In the genomic region with DNA sequence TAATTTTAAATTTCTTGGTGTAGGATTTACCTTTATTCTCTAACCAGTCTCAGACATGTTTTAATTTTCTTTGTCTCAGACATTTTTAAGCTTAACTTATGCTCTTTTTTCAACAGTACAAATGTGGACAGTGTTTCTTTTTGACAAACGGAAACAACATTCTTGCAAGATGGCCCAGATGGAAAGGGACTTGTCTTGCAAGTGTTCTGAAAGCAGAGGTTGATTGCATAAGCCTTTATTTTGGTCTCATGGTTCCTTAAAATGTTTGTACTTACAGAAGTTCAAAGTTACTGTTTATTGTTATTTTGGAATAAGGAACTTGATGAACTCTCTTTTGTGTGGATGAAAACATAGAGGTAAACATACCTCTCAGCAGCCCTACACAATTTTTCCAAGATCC, we compare ENCODE assay signal across 12 cellular contexts. TPM values are rescaled to one million over a fixed set of nuclear protein-coding genes. Genes with fewer than 3 reads are reported as not detected.
DNase-seq lines count a peak whose midpoint lies in the region; ATAC-seq, FAIRE-seq and TF ChIP-seq lines count a peak whose summit lies in the region.
"Had no signal": no experiment of that assay in that cellular context is flagged by ENCODE, and none has a peak within 500 bp of the region (broad histone marks: within the 10 kb centered on the region; RNA-seq: fewer than 3 reads in every experiment).

No MANE protein-coding gene starts in this region.

- no peaks in the 10 kb centered on the region for H3K27me3 Mint-ChIP-seq in activated naive CD4-positive, alpha-beta T cell treated with anti-CD3 and anti-CD28 coated beads, Interleukin-2, amount 50 U/mL, for 24 hours
- H3K27me3 Mint-ChIP-seq in activated T-helper 1 cell treated with anti-CD3 and anti-CD28 coated beads, Interleukin-12 subunit alpha, Interleukin-12 subunit beta, Interleukin-2, Interleukin-4 antibody, amounts not matched to agents 30 ng/mL and 10 ng/mL and 1 ng/mL, durations not matched to agents 14 hours and 24 hours and 36 hours (ENCODE audit: insufficient read depth): no peaks in the 10 kb centered on the region

- H3K4me3 ChIP-seq in upper lobe of left lung (no peak overlapping the region), kidney (ENCODE audit: low read length in 2 of 2) (no peak overlapping the region)
- H3K4me3 ChIP-seq: body of pancreas had no signal

- TF ChIP-seq POLR2A in upper lobe of left lung (IDR thresholded peaks at IDR 0.05): peak in 1 of 4 donors; percentile 19

- TF ChIP-seq CTCF in upper lobe of left lung (IDR thresholded peaks at IDR 0.05) (no peak), kidney (IDR thresholded peaks at IDR 0.05; ENCODE audit: borderline replicate concordance, extremely low read depth, insufficient read depth) (no peak)

- no peak overlapping the region for H3K9ac ChIP-seq in kidney (ENCODE audit: low read length in 2 of 2)

- H3K36me3 ChIP-seq in upper lobe of left lung (no peaks in the 10 kb centered on the region), kidney (ENCODE audit: control insufficient read depth in 1 of 2, insufficient read depth in 2 of 2, low read length in 2 of 2) (no peaks in the 10 kb centered on the region)

- no peak overlapping the region for H3K4me3 Mint-ChIP-seq in activated naive CD4-positive, alpha-beta T cell treated with anti-CD3 and anti-CD28 coated beads, Interleukin-2, amount 50 U/mL, for 24 hours
- no peak overlapping the region for H3K4me3 Mint-ChIP-seq in activated T-helper 1 cell treated with anti-CD3 and anti-CD28 coated beads, Interleukin-12 subunit alpha, Interleukin-12 subunit beta, Interleukin-2, Interleukin-4 antibody, amounts not matched to agents 30 ng/mL and 10 ng/mL and 1 ng/mL, durations not matched to agents 14 hours and 24 hours and 36 hours

- no peak for FAIRE-seq in kidney (lab: Jason Lieb, UNC)

- intact Hi-C loops in activated T-helper 1 cell treated with anti-CD3 and anti-CD28 coated beads, Interleukin-12 subunit alpha, Interleukin-12 subunit beta, Interleukin-2, Interleukin-4 antibody, amounts not matched to agents 30 ng/mL and 10 ng/mL and 1 ng/mL, durations not matched to agents 14 hours and 24 hours and 36 hours (cut with micrococcal nuclease): no loop called here
- intact Hi-C loops in kidney (cut with DNase I): no loop called here

- H3K9me3 ChIP-seq in upper lobe of left lung (no peaks in the 10 kb centered on the region), kidney (ENCODE audit: control insufficient read depth in 1 of 2, low read length in 2 of 2) (no peaks in the 10 kb centered on the region)
- H3K9me3 ChIP-seq: body of pancreas had no signal

- H3K4me1 ChIP-seq in upper lobe of left lung (peaks cover 14 to 57% (median 36%) of the 10 kb centered on the region in 4 donors), kidney (ENCODE audit: control insufficient read depth in 1 of 2, insufficient read depth in 1 of 2, low read depth in 1 of 2, low read length in 2 of 2) (no peaks in the 10 kb centered on the region)

- H3K4me1 Mint-ChIP-seq in activated naive CD4-positive, alpha-beta T cell treated with anti-CD3 and anti-CD28 coated beads, Interleukin-2, amount 50 U/mL, for 24 hours: peaks cover 92% of the 10 kb centered on the region
- peaks cover 94% of the 10 kb centered on the region for H3K4me1 Mint-ChIP-seq in activated T-helper 1 cell treated with anti-CD3 and anti-CD28 coated beads, Interleukin-12 subunit alpha, Interleukin-12 subunit beta, Interleukin-2, Interleukin-4 antibody, amounts not matched to agents 30 ng/mL and 10 ng/mL and 1 ng/mL, durations not matched to agents 14 hours and 24 hours and 36 hours (ENCODE audit: low read depth)

- H3K27me3 ChIP-seq in upper lobe of left lung: no peaks in the 10 kb centered on the region
- H3K27me3 ChIP-seq: body of pancreas had no signal

- H3K27ac ChIP-seq in upper lobe of left lung (peak overlapping the region; percentile 78 to 93 (median 90)), kidney (ENCODE audit: low read depth in 2 of 2, low read length in 2 of 2) (no peak overlapping the region)

- DNase-seq in activated naive CD4-positive, alpha-beta T cell treated with anti-CD3 and anti-CD28 coated beads, Interleukin-2, amount 50 U/mL, for 16 hours: no peak
- no peak for DNase-seq in activated T-helper 1 cell treated with anti-CD3 and anti-CD28 coated beads, Interleukin-12 subunit alpha, Interleukin-12 subunit beta, Interleukin-2, Interleukin-4 antibody, amounts not matched to agents 30 ng/mL and 10 ng/mL and 1 ng/mL, durations not matched to agents 14 hours and 24 hours and 36 hours (ENCODE audit: low spot score)
- DNase-seq in medulla oblongata (ENCODE audit: extremely low spot score) (peak; percentile 78), upper lobe of left lung (no peak), putamen (ENCODE audit: low spot score) (no peak), kidney (no peak)
- DNase-seq: body of pancreas, left cardiac atrium had no signal

- H3K36me3 Mint-ChIP-seq in activated naive CD4-positive, alpha-beta T cell treated with anti-CD3 and anti-CD28 coated beads, Interleukin-2, amount 50 U/mL, for 24 hours: peaks cover 14% of the 10 kb centered on the region
- peaks cover 38% of the 10 kb centered on the region for H3K36me3 Mint-ChIP-seq in activated T-helper 1 cell treated with anti-CD3 and anti-CD28 coated beads, Interleukin-12 subunit alpha, Interleukin-12 subunit beta, Interleukin-2, Interleukin-4 antibody, amounts not matched to agents 30 ng/mL and 10 ng/mL and 1 ng/mL, durations not matched to agents 14 hours and 24 hours and 36 hours (ENCODE audit: low read depth)

- WGBS in upper lobe of left lung, 2 donors: 62 to 71% methylated on average over 1 of the region's 1 CpG

- no peak for TF ChIP-seq EP300 in upper lobe of left lung (IDR thresholded peaks at IDR 0.05)

- peak overlapping the region; percentile 99 for H3K27ac Mint-ChIP-seq in activated naive CD4-positive, alpha-beta T cell treated with anti-CD3 and anti-CD28 coated beads, Interleukin-2, amount 50 U/mL, for 24 hours
- H3K27ac Mint-ChIP-seq in activated T-helper 1 cell treated with anti-CD3 and anti-CD28 coated beads, Interleukin-12 subunit alpha, Interleukin-12 subunit beta, Interleukin-2, Interleukin-4 antibody, amounts not matched to agents 30 ng/mL and 10 ng/mL and 1 ng/mL, durations not matched to agents 14 hours and 24 hours and 36 hours: peak overlapping the region; percentile 78

- ATAC-seq in upper lobe of left lung (ENCODE audit: low FRiP score in 2 of 2): peak in 1 of 2 donors; percentile 32
- ATAC-seq in HG03354 (IDR thresholded peaks at IDR 0.05; ENCODE audit: poor library complexity, severe bottlenecking, unreplicated experiment): no peak
- ATAC-seq: body of pancreas, esophagus mucosa, Panc1 had no signal

- peaks cover 7% of the 10 kb centered on the region for H3K9me3 Mint-ChIP-seq in activated naive CD4-positive, alpha-beta T cell treated with anti-CD3 and anti-CD28 coated beads, Interleukin-2, amount 50 U/mL, for 24 hours
- no peaks in the 10 kb centered on the region for H3K9me3 Mint-ChIP-seq in activated T-helper 1 cell treated with anti-CD3 and anti-CD28 coated beads, Interleukin-12 subunit alpha, Interleukin-12 subunit beta, Interleukin-2, Interleukin-4 antibody, amounts not matched to agents 30 ng/mL and 10 ng/mL and 1 ng/mL, durations not matched to agents 14 hours and 24 hours and 36 hours

RNA-seq across cellular contexts. Expression of gene SMAP2, which starts 22.9 kb away (rescaled TPM):
- total RNA-seq in activated T-helper 1 cell treated with anti-CD3 and anti-CD28 coated beads, Interleukin-12 subunit alpha, Interleukin-12 subunit beta, Interleukin-2, Interleukin-4 antibody, amounts not matched to agents 30 ng/mL and 10 ng/mL and 1 ng/mL, durations not matched to agents 14 hours and 24 hours and 36 hours: 196 and 201 TPM in 2 replicates
- total RNA-seq in upper lobe of left lung (10 to 100 TPM; 68.7 to 95.3 (median 72.2) TPM), kidney (61.3 TPM)
- 17.9 TPM for polyA plus RNA-seq in kidney (ENCODE audit: insufficient read depth, low read depth, low replicate concordance)

RNA-seq across cellular contexts. Expression of gene ZFP69B, which starts 53.9 kb away (rescaled TPM):
- total RNA-seq in activated T-helper 1 cell treated with anti-CD3 and anti-CD28 coated beads, Interleukin-12 subunit alpha, Interleukin-12 subunit beta, Interleukin-2, Interleukin-4 antibody, amounts not matched to agents 30 ng/mL and 10 ng/mL and 1 ng/mL, durations not matched to agents 14 hours and 24 hours and 36 hours: 5.1 and 5.8 TPM in 2 replicates
- total RNA-seq in upper lobe of left lung (1 to 10 TPM in 3 of 6 donors, under 1 TPM in 1, not detected in 2; 0.76 to 1.7 (median 1.4) TPM), kidney (2.1 TPM)
- 0.62 TPM for polyA plus RNA-seq in kidney (ENCODE audit: insufficient read depth, low read depth, low replicate concordance)

Comparison
In these comparisons a context has a peak if more than half of its experiments do, and no peak if none do; other contexts are left out.
1. H3K27ac ChIP-seq: peak in upper lobe of left lung (4 of 4); none in kidney (0 of 2).